Comparison of ENCODE assay signal across 9 cellular contexts in the genomic region with DNA sequence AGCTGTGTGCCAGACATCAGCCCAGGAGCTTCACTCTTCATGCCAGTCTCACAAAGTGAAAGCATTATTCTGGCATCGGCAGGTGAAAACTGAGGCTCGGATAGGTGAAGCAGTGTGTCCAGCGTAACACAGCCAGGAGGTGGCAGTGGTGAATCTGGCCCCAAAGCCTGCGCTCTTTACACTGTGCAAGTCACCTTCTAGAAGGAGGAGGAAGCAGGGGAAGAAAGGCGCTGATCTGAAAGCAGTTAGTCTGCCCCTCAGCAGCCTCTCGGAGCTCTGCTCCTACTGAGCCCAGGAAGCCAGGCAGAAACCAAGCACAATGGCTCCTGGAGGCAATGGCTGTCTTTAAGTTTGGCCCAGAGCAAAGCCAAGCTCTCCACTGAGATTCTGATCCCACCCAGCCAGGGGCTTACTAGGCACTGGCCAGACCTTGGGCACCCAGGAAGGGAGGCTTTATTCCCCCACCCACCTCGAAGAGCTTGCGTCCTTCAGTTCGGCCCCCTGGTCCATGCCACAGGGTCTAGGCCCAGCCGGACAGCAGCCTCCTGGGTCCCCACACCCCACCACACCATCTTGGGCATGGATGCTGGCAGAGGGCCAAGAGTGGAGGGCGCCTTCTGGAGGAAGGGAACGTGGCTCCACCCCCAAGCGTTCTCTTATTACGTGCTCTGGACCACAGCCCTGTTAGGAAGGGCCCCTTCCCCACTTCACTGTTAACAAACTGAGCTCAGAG.
DNase-seq lines count a peak whose midpoint lies in the region; ATAC-seq, FAIRE-seq and TF ChIP-seq lines count a peak whose summit lies in the region.
"Had no signal": no experiment of that assay in that cellular context is flagged by ENCODE, and none has a peak within 500 bp of the region (broad histone marks: within the 10 kb centered on the region; RNA-seq: fewer than 3 reads in every experiment).

No MANE protein-coding gene starts in this region.

- H3K27me3 ChIP-seq in Caco-2 (replicated peaks; ENCODE audit: control insufficient read depth, insufficient read depth, low read length): no peaks in the 10 kb centered on the region
- peaks cover 15% of the 10 kb centered on the region for H3K27me3 ChIP-seq in keratinocyte (ENCODE audit: control insufficient read depth, extremely low read depth, insufficient read depth, low read length)
- no peaks in the 10 kb centered on the region for H3K27me3 ChIP-seq in CD4-positive, alpha-beta memory T cell (ENCODE audit: insufficient read depth, low read length)
- H3K27me3 ChIP-seq in ovary: no peaks in the 10 kb centered on the region

- H3K9ac ChIP-seq in keratinocyte (ENCODE audit: control insufficient read depth, extremely low read depth, insufficient read depth, low read length): no peak overlapping the region

- no peak overlapping the region for H3K27ac Mint-ChIP-seq in Caco-2 (ENCODE audit: unreplicated experiment)
- H3K27ac Mint-ChIP-seq in CD4-positive, alpha-beta memory T cell: no peak overlapping the region

- H3K4me2 ChIP-seq in keratinocyte (ENCODE audit: control insufficient read depth, extremely low read depth, insufficient read depth, low read depth, low read length): no peak overlapping the region

- TF ChIP-seq EP300 in ovary (IDR thresholded peaks at IDR 0.05): no peak

- no peaks in the 10 kb centered on the region for H3K9me1 ChIP-seq in keratinocyte (ENCODE audit: control insufficient read depth, extremely low read depth, insufficient read depth, low read length)

- no peak overlapping the region for H3K27ac ChIP-seq in keratinocyte (ENCODE audit: control insufficient read depth, insufficient read depth, low read length)
- H3K27ac ChIP-seq in CD4-positive, alpha-beta memory T cell (ENCODE audit: low read depth, low read length): no peak overlapping the region
- H3K27ac ChIP-seq in ovary: no peak overlapping the region

- ATAC-seq in GM18502 (IDR thresholded peaks at IDR 0.05; ENCODE audit: poor library complexity, unreplicated experiment) (peak; percentile 93), HG03378 (IDR thresholded peaks at IDR 0.05; ENCODE audit: unreplicated experiment) (peak; percentile 57)

- no peaks in the 10 kb centered on the region for H3K4me1 Mint-ChIP-seq in Caco-2 (ENCODE audit: low read depth, unreplicated experiment)
- peaks cover 0 to 11% (median 3%) of the 10 kb centered on the region in 4 donors for H3K4me1 Mint-ChIP-seq in CD4-positive, alpha-beta memory T cell

- H3K4me3 Mint-ChIP-seq in Caco-2 (ENCODE audit: unreplicated experiment): no peak overlapping the region
- peak overlapping the region in 2 of 8 donors; percentile 35 to 45 for H3K4me3 Mint-ChIP-seq in CD4-positive, alpha-beta memory T cell

- H3K36me3 ChIP-seq in Caco-2 (ENCODE audit: control insufficient read depth, insufficient read depth, low read length) (no peaks in the 10 kb centered on the region), keratinocyte (ENCODE audit: control insufficient read depth in 2 of 2, extremely low read depth in 1 of 2, insufficient read depth in 2 of 2, low read length in 2 of 2) (no peaks in the 10 kb centered on the region), ovary (no peaks in the 10 kb centered on the region)
- no peaks in the 10 kb centered on the region for H3K36me3 ChIP-seq in CD4-positive, alpha-beta memory T cell (ENCODE audit: insufficient read depth, low read length)

- no peaks in the 10 kb centered on the region for H3K9me3 Mint-ChIP-seq in Caco-2 (ENCODE audit: unreplicated experiment)
- H3K9me3 Mint-ChIP-seq in CD4-positive, alpha-beta memory T cell: peaks cover 0 to 5% (median 0%) of the 10 kb centered on the region in 8 donors

- in situ Hi-C loops in SK-MEL-5 (cut with HindIII; ENCODE audit: low pct_unique_long_range_greater_than_20kb, low sequenced_read_pairs): no loop called here

- no peaks in the 10 kb centered on the region for H4K20me1 ChIP-seq in keratinocyte (ENCODE audit: control insufficient read depth, extremely low read depth, insufficient read depth, low read length)

- CTCF ChIA-PET in Caco-2 (lab: Charles Lee): no interaction called here
- CTCF ChIA-PET in CD4-positive, alpha-beta memory T cell (lab: Charles Lee; ENCODE audit: partially characterized antibody): no interaction called here

- no peaks in the 10 kb centered on the region for H3K36me3 Mint-ChIP-seq in Caco-2 (ENCODE audit: insufficient read depth, unreplicated experiment)
- no peaks in the 10 kb centered on the region for H3K36me3 Mint-ChIP-seq in CD4-positive, alpha-beta memory T cell
- H3K36me3 Mint-ChIP-seq: IgD-negative memory B cell had no signal

- POLR2A ChIA-PET in Caco-2 (lab: Charles Lee): no interaction called here
- POLR2A ChIA-PET in CD4-positive, alpha-beta memory T cell (lab: Charles Lee; ENCODE audit: partially characterized antibody): no interaction called here

- H3K4me1 ChIP-seq in Caco-2 (no peaks in the 10 kb centered on the region), keratinocyte (ENCODE audit: control insufficient read depth, extremely low read depth, insufficient read depth, low read length) (no peaks in the 10 kb centered on the region), ovary (ENCODE audit: insufficient read depth) (no peaks in the 10 kb centered on the region)
- no peaks in the 10 kb centered on the region for H3K4me1 ChIP-seq in CD4-positive, alpha-beta memory T cell (ENCODE audit: insufficient read depth, low read length)

- H3K4me3 ChIP-seq in Caco-2 (ENCODE audit: low read depth, low read length): no peak overlapping the region
- H3K4me3 ChIP-seq in keratinocyte (ENCODE audit: control insufficient read depth in 2 of 3, extremely low read depth in 1 of 3, insufficient read depth in 2 of 3, low read depth in 1 of 3, low read length in 3 of 3): no peak overlapping the region
- no peak overlapping the region for H3K4me3 ChIP-seq in CD4-positive, alpha-beta memory T cell (ENCODE audit: low read length in 2 of 2)
- H3K4me3 ChIP-seq in ovary: no peak overlapping the region

- no peak for FAIRE-seq in keratinocyte (lab: Jason Lieb, UNC)

- DNase-seq in Caco-2 (peak in 1 of 2 experiments; percentile 55), SK-MEL-5 (ENCODE audit: low read depth, low spot score) (peak; percentile 49), keratinocyte (ENCODE audit: low read depth, low spot score) (no peak), NCI-H2171 (lab: John Stamatoyannopoulos, UW) (no peak), ovary (no peak)
- DNase-seq in CD4-positive, alpha-beta memory T cell: no peak

- TF ChIP-seq POLR2A in ovary (IDR thresholded peaks at IDR 0.05): no peak

- dilution Hi-C loops in keratinocyte (cut with MboI; ENCODE audit: extremely low pct_ligation_motif_present, low sequenced_read_pairs): no loop called here

- TF ChIP-seq CTCF in Caco-2 (IDR thresholded peaks at IDR 0.05; ENCODE audit: insufficient read depth in 1 of 2, low read depth in 1 of 2, low read length in 1 of 2, severe bottlenecking in 1 of 2, unreplicated experiment in 1 of 2) (peak; percentile 28 to 61), keratinocyte (optimal IDR thresholded peaks at IDR 0.05 in 1 of 3, IDR thresholded peaks at IDR 0.05 in 1 of 3, conservative IDR thresholded peaks at IDR 0.05 in 1 of 3; ENCODE audit: extremely low read depth in 1 of 3, insufficient read depth in 2 of 3, low read length in 3 of 3) (peak in 2 of 3 experiments; percentile 49 to 57), ovary (IDR thresholded peaks at IDR 0.05) (no peak)

- H3K79me2 ChIP-seq in keratinocyte (ENCODE audit: control insufficient read depth, insufficient read depth, low read length): no peaks in the 10 kb centered on the region

- H3K9me3 ChIP-seq in Caco-2 (peaks cover 5% of the 10 kb centered on the region; the same call in 1 of the 2 replicates), keratinocyte (ENCODE audit: control insufficient read depth, low read depth, low read length) (no peaks in the 10 kb centered on the region), ovary (no peaks in the 10 kb centered on the region)
- H3K9me3 ChIP-seq in CD4-positive, alpha-beta memory T cell (ENCODE audit: control insufficient read depth in 1 of 2, low read length in 2 of 2): no peaks in the 10 kb centered on the region

- H3K27me3 Mint-ChIP-seq in Caco-2 (ENCODE audit: insufficient read depth, unreplicated experiment): peaks cover 10% of the 10 kb centered on the region
- H3K27me3 Mint-ChIP-seq in CD4-positive, alpha-beta memory T cell: peaks cover 13 to 19% of the 10 kb centered on the region in 2 donors

- no TSS peak for BruUV-seq in Caco-2 (replicated peaks; lab: Mats Ljungman, UMichigan)

- 53 to 65% (median 64%) methylated on average over 13 to 14 of the region's 14 CpGs for WGBS in ovary, 3 donors

- H2AFZ ChIP-seq in keratinocyte (ENCODE audit: control insufficient read depth, low read length): no peak overlapping the region

- intact Hi-C loops in Caco-2 (cut with micrococcal nuclease; ENCODE audit: unreplicated experiment) (loop anchor here (1.0 to 5.0 kb wide), 2 partner anchors 70 to 115 kb away; no protein-coding TSS in a partner anchor), ovary (cut with DNase I) (no loop called here)
- intact Hi-C loops in CD4-positive, alpha-beta memory T cell (cut with micrococcal nuclease): no loop called here

Comparison
In these comparisons a context has a peak if more than half of its experiments do, and no peak if none do; other contexts are left out.
1. CTCF ChIP-seq: peak in Caco-2 (2 of 2) and keratinocyte (2 of 3); none in ovary (0 of 3).